Comparison of ENCODE assay signal across 18 cellular contexts in the genomic region with DNA sequence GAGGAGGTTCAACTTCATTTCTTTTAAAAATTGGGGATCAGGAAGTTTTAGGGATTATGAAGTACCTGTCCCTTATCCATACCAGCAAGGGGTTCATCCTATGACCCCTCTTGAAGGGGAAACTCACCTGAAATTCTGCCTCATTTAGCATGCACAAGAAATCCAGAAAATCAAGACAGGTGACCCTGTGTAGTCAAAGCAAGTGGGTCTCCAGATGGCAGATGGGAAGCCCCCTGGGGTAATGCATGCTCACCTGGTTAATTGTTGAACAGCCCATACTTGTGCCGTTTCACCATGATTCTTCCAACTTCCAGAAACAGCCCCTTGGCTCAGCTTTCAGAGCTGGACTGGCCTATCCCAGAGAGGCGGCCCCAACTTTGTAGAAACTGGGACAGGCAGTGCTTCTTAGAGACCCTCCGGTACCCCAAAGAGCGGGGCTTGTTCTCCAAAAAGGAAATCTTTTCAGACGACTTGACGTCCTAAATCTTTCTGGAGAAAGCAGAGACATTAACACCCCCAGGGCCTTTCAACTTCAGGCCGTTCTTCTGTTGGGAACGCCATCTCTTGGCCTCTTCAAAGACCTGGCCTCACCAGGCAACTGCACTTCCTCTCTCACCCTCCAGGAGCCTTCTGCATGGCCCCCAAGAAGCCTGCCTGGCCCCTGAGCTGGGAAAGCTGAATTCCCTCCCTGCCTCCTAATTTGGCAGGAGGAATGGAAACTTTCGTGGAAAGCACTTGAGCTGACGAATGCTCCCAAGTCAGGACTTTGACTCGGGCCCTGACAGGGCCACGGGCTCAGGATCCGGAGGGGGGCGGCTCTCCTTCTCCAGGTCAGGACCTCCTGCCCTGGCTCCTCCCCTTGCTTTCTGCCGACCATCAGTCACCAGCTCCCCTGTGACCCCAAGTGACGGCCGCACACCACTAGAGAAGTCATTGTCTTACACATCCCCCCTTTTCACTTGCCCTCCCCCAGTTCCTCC.
DNase-seq lines count a peak whose midpoint lies in the region; ATAC-seq, FAIRE-seq and TF ChIP-seq lines count a peak whose summit lies in the region.
"Had no signal": no experiment of that assay in that cellular context is flagged by ENCODE, and none has a peak within 500 bp of the region (broad histone marks: within the 10 kb centered on the region; RNA-seq: fewer than 3 reads in every experiment).

No MANE protein-coding gene starts in this region.

- H3K4me3 Mint-ChIP-seq in neural crest cell: peak overlapping the region; percentile 24
- no peak overlapping the region for H3K4me3 Mint-ChIP-seq in activated naive CD4-positive, alpha-beta T cell treated with anti-CD3 and anti-CD28 coated beads, Interleukin-2, amount 10 ng/mL, durations not matched to agents 7 days and 5 days
- H3K4me3 Mint-ChIP-seq: CD4-positive, alpha-beta memory T cell; stimulated activated memory B cell treated with anti-CD40 and anti-IgM and Interleukin-4, amounts not matched to agents 10 μg/mL and 1 μg/mL and 100 μg/mL, for 72 hours had no signal

- no peak overlapping the region for H3K4me3 ChIP-seq in GM12864 (ENCODE audit: low read depth, low read length)
- H3K4me3 ChIP-seq in GM12878: no peak overlapping the region
- peak overlapping the region; percentile 42 to 43 for H3K4me3 ChIP-seq in right atrium auricular region
- H3K4me3 ChIP-seq: body of pancreas, dorsolateral prefrontal cortex had no signal

- H3K79me2 ChIP-seq in GM12878 (ENCODE audit: control insufficient read depth, insufficient read depth, low read length): no peaks in the 10 kb centered on the region

- no peaks in the 10 kb centered on the region for H3K36me3 Mint-ChIP-seq in neural crest cell (ENCODE audit: low read depth)
- H3K36me3 Mint-ChIP-seq in activated naive CD4-positive, alpha-beta T cell treated with anti-CD3 and anti-CD28 coated beads, Interleukin-2, amount 10 ng/mL, durations not matched to agents 7 days and 5 days: no peaks in the 10 kb centered on the region
- H3K36me3 Mint-ChIP-seq: activated naive CD4-positive, alpha-beta T cell treated with anti-CD3 and anti-CD28 coated beads, Interleukin-2, amount 50 U/mL, for 24 hours; CD4-positive, alpha-beta memory T cell; stimulated activated memory B cell treated with anti-CD40 and anti-IgM and Interleukin-4, amounts not matched to agents 10 μg/mL and 1 μg/mL and 100 μg/mL, for 72 hours had no signal

- no peak for TF ChIP-seq EP300 in GM12878 (IDR thresholded peaks at IDR 0.05; ENCODE audit: borderline replicate concordance in 1 of 2, control insufficient read depth in 1 of 2, low read depth in 2 of 2, low read length in 2 of 2)

- SMC1A ChIA-PET in GM12878 (lab: Charles Lee; ENCODE audit: uncharacterized antibody, unreplicated experiment): no interaction called here

- RAD21 ChIA-PET in GM12878 (lab: Charles Lee; ENCODE audit: unreplicated experiment): interaction anchor here (0.6 kb wide), 1 partner anchor 1044 kb away, joined by 3 read pairs; no protein-coding TSS in a partner anchor

- intact Hi-C loops in GM12878 (cut with micrococcal nuclease; ENCODE audit: unreplicated experiment): no loop called here

- H3K36me3 ChIP-seq in GM12878 (ENCODE audit: control insufficient read depth in 2 of 2, insufficient read depth in 2 of 2, low read length in 1 of 2) (no peaks in the 10 kb centered on the region), right atrium auricular region (no peaks in the 10 kb centered on the region)

- H3K27ac ChIP-seq in GM12878 (ENCODE audit: control insufficient read depth, insufficient read depth): no peak overlapping the region
- H3K27ac ChIP-seq in right atrium auricular region: peak overlapping the region; percentile 71 to 77
- H3K27ac ChIP-seq: body of pancreas, dorsolateral prefrontal cortex, KMS-11 had no signal

- ATAC-seq in GM12878: no peak
- ATAC-seq in HG03342 (IDR thresholded peaks at IDR 0.05; ENCODE audit: unreplicated experiment): no peak
- ATAC-seq: body of pancreas; stimulated activated memory B cell treated with anti-CD40 and anti-IgM and Interleukin-4, amounts not matched to agents 10 μg/mL and 1 μg/mL and 100 μg/mL, for 72 hours had no signal

- POLR2A ChIA-PET in GM12878 (lab: Charles Lee): interaction anchor here (0.6 kb wide), 1 partner anchor 104 kb away, joined by 3 read pairs; no protein-coding TSS in a partner anchor

- H3K4me1 ChIP-seq in GM12878 (ENCODE audit: control insufficient read depth, insufficient read depth, low read length): no peaks in the 10 kb centered on the region
- H3K4me1 ChIP-seq in right atrium auricular region: peaks cover 0 to 7% of the 10 kb centered on the region in 2 donors

- CTCF ChIA-PET in GM12878 (lab: Yijun Ruan, JAX): interaction anchor here (1.3 kb wide), 1 partner anchor 148 kb away, joined by 5 read pairs; no protein-coding TSS in a partner anchor
- CTCF ChIA-PET in activated naive CD4-positive, alpha-beta T cell treated with anti-CD3 and anti-CD28 coated beads, Interleukin-2, amount 10 ng/mL, durations not matched to agents 7 days and 5 days (lab: Charles Lee): interaction anchor here (0.6 to 1.1 kb wide), 3 partner anchors 43 to 259 kb away, joined by 3 to 5 read pairs (median 4); no protein-coding TSS in a partner anchor

- no peak overlapping the region for H3K4me2 ChIP-seq in GM12878 (ENCODE audit: control insufficient read depth, insufficient read depth)
- H3K4me2 ChIP-seq: KMS-11 had no signal

- no peaks in the 10 kb centered on the region; a peak in 1 of 4 replicates for H3K27me3 ChIP-seq in GM12878 (replicated peaks in 1 of 2; ENCODE audit: control insufficient read depth in 2 of 2, insufficient read depth in 2 of 2, low read length in 1 of 2)
- no peaks in the 10 kb centered on the region for H3K27me3 ChIP-seq in right atrium auricular region
- H3K27me3 ChIP-seq: body of pancreas had no signal

- H3K27me3 Mint-ChIP-seq in neural crest cell (ENCODE audit: low read depth): peaks cover 66% of the 10 kb centered on the region
- peaks cover 62% of the 10 kb centered on the region for H3K27me3 Mint-ChIP-seq in activated naive CD4-positive, alpha-beta T cell treated with anti-CD3 and anti-CD28 coated beads, Interleukin-2, amount 10 ng/mL, durations not matched to agents 7 days and 5 days

- TF ChIP-seq CTCF in GM12864 (IDR thresholded peaks at IDR 0.05; ENCODE audit: low read depth, low read length, missing control alignments) (peak; percentile 13), GM12878 (IDR thresholded peaks at IDR 0.05 in 2 of 3, conservative IDR thresholded peaks at IDR 0.05 in 1 of 3; ENCODE audit: control insufficient read depth in 2 of 3, extremely low read depth in 1 of 3, insufficient read depth in 1 of 3, low read depth in 3 of 3, low read length in 3 of 3) (peak in 1 of 3 experiments; percentile 17; a peak in 1 of 6 replicates), right atrium auricular region (IDR thresholded peaks at IDR 0.05) (peak in 1 of 2 donors; percentile 33), neural crest cell (conservative IDR thresholded peaks at IDR 0.05) (no peak)

- peaks cover 33% of the 10 kb centered on the region for H3K4me1 Mint-ChIP-seq in neural crest cell
- H3K4me1 Mint-ChIP-seq in activated naive CD4-positive, alpha-beta T cell treated with anti-CD3 and anti-CD28 coated beads, Interleukin-2, amount 10 ng/mL, durations not matched to agents 7 days and 5 days: no peaks in the 10 kb centered on the region

- no peak for FAIRE-seq in GM12878 (lab: Jason Lieb, UNC)

- in situ Hi-C loops in GM12878 (cut with MboI): no loop called here

- DNase-seq in GM12864 (ENCODE audit: low read depth) (no peak), GM12878 (ENCODE audit: low read depth, low spot score) (no peak), right atrium auricular region (ENCODE audit: low spot score) (no peak), neural crest cell (ENCODE audit: low read depth, low spot score) (no peak), OCI-M2 (lab: John Stamatoyannopoulos, UW; ENCODE audit: unreplicated experiment) (no peak), EL (no peak)
- DNase-seq in activated naive CD4-positive, alpha-beta T cell treated with anti-CD3 and anti-CD28 coated beads, Interleukin-2, amount 10 ng/mL, durations not matched to agents 7 days and 5 days: no peak
- DNase-seq: activated CD4-positive, CD25-positive, alpha-beta regulatory T cell treated with anti-CD3 and anti-CD28 coated beads, Interleukin-2, amount 50 U/mL, for 72 hours; activated CD8-positive, alpha-beta memory T cell treated with anti-CD3 and anti-CD28 coated beads, Interleukin-2, amount 50 U/mL, for 48 hours; body of pancreas; CD4-positive, alpha-beta memory T cell; dorsolateral prefrontal cortex; NCI-H1417; NCI-H226 had no signal

- WGBS in GM12878 (ENCODE audit: insufficient coverage, insufficient replicate concordance, low lambda C conversion rate, missing lambda C conversion rate): 60% methylated on average over 17 of the region's 17 CpGs

- H3K9ac ChIP-seq in GM12878 (ENCODE audit: control insufficient read depth, insufficient read depth, low read length): no peak overlapping the region
- H3K9ac ChIP-seq: KMS-11 had no signal

- H2AFZ ChIP-seq in GM12878 (ENCODE audit: control insufficient read depth, low read depth, low read length): no peak overlapping the region

- no TSS peak for BruUV-seq in GM12878 (replicated peaks; lab: Mats Ljungman, UMichigan)

- H3K9me3 ChIP-seq in GM12878 (replicated peaks; ENCODE audit: control insufficient read depth, insufficient read depth, low read length) (no peaks in the 10 kb centered on the region), right atrium auricular region (no peaks in the 10 kb centered on the region)
- H3K9me3 ChIP-seq: body of pancreas had no signal

- no peak for TF ChIP-seq RAD21 in GM12878 (IDR thresholded peaks at IDR 0.05; ENCODE audit: insufficient read depth, low read depth, low read length)

- no peak for TF ChIP-seq POLR2A in GM12878 (IDR thresholded peaks at IDR 0.05; ENCODE audit: low read depth, low read length)

- no peaks in the 10 kb centered on the region for H4K20me1 ChIP-seq in GM12878 (ENCODE audit: control insufficient read depth, insufficient read depth)

- no peak overlapping the region for H3K27ac Mint-ChIP-seq in neural crest cell (ENCODE audit: unreplicated experiment)
- H3K27ac Mint-ChIP-seq in activated naive CD4-positive, alpha-beta T cell treated with anti-CD3 and anti-CD28 coated beads, Interleukin-2, amount 10 ng/mL, durations not matched to agents 7 days and 5 days: no peak overlapping the region
- H3K27ac Mint-ChIP-seq: activated naive CD4-positive, alpha-beta T cell treated with anti-CD3 and anti-CD28 coated beads, Interleukin-2, amount 50 U/mL, for 24 hours; CD4-positive, alpha-beta memory T cell; stimulated activated memory B cell treated with anti-CD40 and anti-IgM and Interleukin-4, amounts not matched to agents 10 μg/mL and 1 μg/mL and 100 μg/mL, for 72 hours had no signal

- H3K9me3 Mint-ChIP-seq in neural crest cell: no peaks in the 10 kb centered on the region
- no peaks in the 10 kb centered on the region for H3K9me3 Mint-ChIP-seq in activated naive CD4-positive, alpha-beta T cell treated with anti-CD3 and anti-CD28 coated beads, Interleukin-2, amount 10 ng/mL, durations not matched to agents 7 days and 5 days
- H3K9me3 Mint-ChIP-seq: activated naive CD4-positive, alpha-beta T cell treated with anti-CD3 and anti-CD28 coated beads, Interleukin-2, amount 50 U/mL, for 24 hours; stimulated activated memory B cell treated with anti-CD40 and anti-IgM and Interleukin-4, amounts not matched to agents 10 μg/mL and 1 μg/mL and 100 μg/mL, for 72 hours had no signal

TF ChIP-seq in GM12878, 131 proteins besides CTCF, POLR2A, EP300 and RAD21 (continues in another document):
- TF ChIP-seq ZNF622 (IDR thresholded peaks at IDR 0.05): no peak

Comparison
In these comparisons a context has a peak if more than half of its experiments do, and no peak if none do; other contexts are left out.
1. H3K4me3 ChIP-seq: peak in right atrium auricular region (2 of 2); none in GM12864 (single experiment) and GM12878 (single experiment).